ENCODE assay signal across 1 cellular context in genomic region chr6:109340811-109341210, GRCh38.
A peak's percentile ranks its signal among the peaks of the same experiment; 100 is the strongest.
TF ChIP-seq lines count a peak whose summit lies in the region.

No MANE protein-coding gene starts in this region.

TF ChIP-seq in K562, 482 proteins besides CTCF, POLR2A, EP300 and RAD21:
- TF ChIP-seq E4F1 (CRISPR knock-in tag; IDR thresholded peaks at IDR 0.05; ENCODE audit: borderline replicate concordance) (no peak), ZKSCAN8 (CRISPR knock-in tag; IDR thresholded peaks at IDR 0.05) (0 out of 2 replicates have a peak, but pooled peaks have one; percentile 15), ZNF766 (CRISPR knock-in tag; conservative IDR thresholded peaks at IDR 0.05) (no peak)
